28 cellular contexts compared by ENCODE assay signal in genomic region chr2:213920014-213920413, GRCh38.
"Had no signal": no experiment of that assay in that cellular context is flagged by ENCODE, and none has a peak within 500 bp of the region (broad histone marks: within the 10 kb centered on the region; RNA-seq: fewer than 3 reads in every experiment).

No MANE protein-coding gene starts in this region.

- DNase-seq: colonic mucosa; cortex of kidney; effector CD8-positive, alpha-beta T cell; effector memory CD8-positive, alpha-beta T cell; endodermal cell; erythroblast; esophagus squamous epithelium; foreskin fibroblast; foreskin melanocyte; gastrocnemius medialis; glutamatergic neuron; head of caudate nucleus; heart right ventricle; hippocampal formation; left cardiac atrium; left ventricle myocardium superior; lower lobe of right lung; mesenchymal stem cell; mucosa of descending colon; naive B cell had no signal

- H3K4me3 ChIP-seq: colonic mucosa, esophagus squamous epithelium, gastrocnemius medialis, heart right ventricle, left lung, lower lobe of right lung, mucosa of descending colon had no signal

- ATAC-seq: effector memory CD8-positive, alpha-beta T cell; esophagus mucosa; gastrocnemius medialis; heart right ventricle; left cardiac atrium; left lung; left ventricle myocardium superior; lower lobe of right lung; mucosa of descending colon had no signal

- H3K9me3 ChIP-seq: colonic mucosa, gastrocnemius medialis had no signal

- H3K27ac Mint-ChIP-seq: dendritic cell treated with granulocyte-macrophage colony-stimulating factor and Interleukin-4, amounts not matched to agents 40 ng/mL and 50 ng/mL, for 4 days; effector memory CD8-positive, alpha-beta T cell; endodermal cell; mesothelial cell of epicardium; naive B cell had no signal

- FAIRE-seq: endometrium, islet of Langerhans, keratinocyte had no signal

- H3K4me1 ChIP-seq: colonic mucosa, esophagus squamous epithelium, gastrocnemius medialis, heart right ventricle, left lung, lower lobe of right lung had no signal

- H3K36me3 ChIP-seq: colonic mucosa, esophagus squamous epithelium, gastrocnemius medialis, heart right ventricle, left lung, lower lobe of right lung had no signal

- H3K4me1 Mint-ChIP-seq: endodermal cell, mesothelial cell of epicardium, naive B cell had no signal

- H3K27ac ChIP-seq: colonic mucosa, epithelial cell of prostate, esophagus squamous epithelium, gastrocnemius medialis, heart right ventricle, left lung, lower lobe of right lung had no signal

- H3K4me3 Mint-ChIP-seq: dendritic cell treated with granulocyte-macrophage colony-stimulating factor and Interleukin-4, amounts not matched to agents 40 ng/mL and 50 ng/mL, for 4 days; effector memory CD8-positive, alpha-beta T cell; endodermal cell; mesothelial cell of epicardium; naive B cell had no signal

- H3K27me3 Mint-ChIP-seq: dendritic cell treated with granulocyte-macrophage colony-stimulating factor and Interleukin-4, amounts not matched to agents 40 ng/mL and 50 ng/mL, for 4 days; effector memory CD8-positive, alpha-beta T cell; naive B cell had no signal

- H3K36me3 Mint-ChIP-seq: naive B cell had no signal

- H3K27me3 ChIP-seq: colonic mucosa, esophagus squamous epithelium, gastrocnemius medialis, heart right ventricle, left lung had no signal
